In genomic region chr20:63952210-63952535, GRCh38 we compare ENCODE assay signal across 21 cellular contexts. TPM values are rescaled to one million over a fixed set of nuclear protein-coding genes. Genes with fewer than 3 reads are reported as not detected.
A peak's percentile ranks its signal among the peaks of the same experiment; 100 is the strongest.
DNase-seq lines count a peak whose midpoint lies in the region; ATAC-seq, FAIRE-seq and TF ChIP-seq lines count a peak whose summit lies in the region.
"Had no signal": no experiment of that assay in that cellular context is flagged by ENCODE, and none has a peak within 500 bp of the region (broad histone marks: within the 10 kb centered on the region; RNA-seq: fewer than 3 reads in every experiment).

No MANE protein-coding gene starts in this region.

- H3K9ac ChIP-seq in H1 (replicated peaks in 1 of 4; ENCODE audit: extremely low read depth in 1 of 4, low read depth in 3 of 4, low read length in 3 of 4) (no peak overlapping the region), muscle layer of colon (ENCODE audit: low read length) (peak overlapping the region; percentile 5)

- peaks cover 26 to 90% (median 54%) of the 10 kb centered on the region in 4 donors for H3K4me1 ChIP-seq in Peyer's patch
- peaks cover 0 to 17% (median 15%) of the 10 kb centered on the region in 4 experiments; a peak in 6 of 7 replicates for H3K4me1 ChIP-seq in H1 (replicated peaks in 1 of 4; ENCODE audit: control insufficient read depth in 3 of 4, insufficient read depth in 4 of 4, low read length in 3 of 4)
- peaks cover 78% of the 10 kb centered on the region for H3K4me1 ChIP-seq in muscle layer of colon (ENCODE audit: insufficient read depth, low read length)
- H3K4me1 ChIP-seq in testis = peaks cover 79% of the 10 kb centered on the region

- peaks cover 8% of the 10 kb centered on the region; the same call in 1 of the 2 replicates for H3K23me2 ChIP-seq in H1 (ENCODE audit: low read depth, low read length)

- no peak for ATAC-seq in GM19463 (IDR thresholded peaks at IDR 0.05; ENCODE audit: unreplicated experiment)
- ATAC-seq: activated CD4-positive, CD25-positive, alpha-beta regulatory T cell treated with anti-CD3 and anti-CD28 coated beads, Interleukin-2, amount 50 U/mL, for 24 hours; body of pancreas; stimulated activated effector memory CD8-positive, alpha-beta T cell treated with anti-CD3 and anti-CD28 coated beads, Interleukin-12 subunit alpha, Interleukin-12 subunit beta, amount 100 ng/mL, for 72 hours had no signal

- no peak overlapping the region for H4K91ac ChIP-seq in H1 (replicated peaks; ENCODE audit: insufficient read length, low read length)

- no peak overlapping the region for H3K23ac ChIP-seq in H1 (ENCODE audit: insufficient read length)

- H3K56ac ChIP-seq in H1 (replicated peaks; ENCODE audit: insufficient read length, low read depth, low read length) = no peak overlapping the region

- no peaks in the 10 kb centered on the region for H3K9me3 Mint-ChIP-seq in T-helper 2 cell treated with Interferon-gamma antibody and Interleukin-4, amounts not matched to agents 5 μg/mL and 100 μg/mL, for 36 hours
- H3K9me3 Mint-ChIP-seq: activated naive CD4-positive, alpha-beta T cell treated with anti-CD3 and anti-CD28 coated beads for 36 hours; memory B cell; stimulated activated effector memory CD8-positive, alpha-beta T cell treated with anti-CD3 and anti-CD28 coated beads, Interleukin-12 subunit alpha, Interleukin-12 subunit beta, amount 100 ng/mL, for 72 hours had no signal

- intact Hi-C loops in testis (cut with DNase I; ENCODE audit: low total_unique reads) = no loop called here

- H3K4me3 ChIP-seq in Peyer's patch = no peak overlapping the region
- H3K4me3 ChIP-seq in H1 (ENCODE audit: extremely low read depth in 1 of 4, insufficient read depth in 2 of 4, low read depth in 3 of 4, low read length in 4 of 4) = no peak overlapping the region
- peak overlapping the region in 1 of 2 donors; percentile 18 for H3K4me3 ChIP-seq in muscle layer of colon (ENCODE audit: low read depth in 1 of 2, low read length in 2 of 2)
- no peak overlapping the region for H3K4me3 ChIP-seq in testis
- H3K4me3 ChIP-seq: body of pancreas had no signal

- FAIRE-seq in H1 (lab: Jason Lieb, UNC) = no peak

- no peak overlapping the region for H3K4me2 ChIP-seq in H1 (ENCODE audit: insufficient read depth in 1 of 2, low read depth in 2 of 2, low read length in 2 of 2)

- DNase-seq in Peyer's patch (no peak), H1 (ENCODE audit: low read depth in 1 of 2, low spot score in 2 of 2) (no peak), testis (no peak), NCI-H187 treated with DMSO at 0.1 percent for 48 hours (lab: John Stamatoyannopoulos, UW) (no peak)
- no peak for DNase-seq in T-helper 2 cell treated with Interferon-gamma antibody and Interleukin-4, amounts not matched to agents 5 μg/mL and 100 μg/mL, for 36 hours (ENCODE audit: low spot score)
- DNase-seq: activated naive CD4-positive, alpha-beta T cell treated with anti-CD3 and anti-CD28 coated beads for 36 hours; BE2C; body of pancreas; DMS53; effector memory CD4-positive, alpha-beta T cell; KG1; NCI-H1105; NCI-H226; SHP77 treated with DMSO at 0.1 percent for 48 hours; T-helper 2 cell had no signal

- H3K14ac ChIP-seq in H1 (ENCODE audit: insufficient read length) = no peak overlapping the region

- H4K5ac ChIP-seq in H1 (ENCODE audit: insufficient read length, low read depth, low read length) = no peak overlapping the region

- no peaks in the 10 kb centered on the region for H3K27me3 Mint-ChIP-seq in T-helper 2 cell treated with Interferon-gamma antibody and Interleukin-4, amounts not matched to agents 5 μg/mL and 100 μg/mL, for 36 hours (ENCODE audit: low read depth)
- H3K27me3 Mint-ChIP-seq: memory B cell had no signal

- H3K27me3 ChIP-seq in Peyer's patch = no peaks in the 10 kb centered on the region
- no peaks in the 10 kb centered on the region for H3K27me3 ChIP-seq in H1 (replicated peaks in 1 of 4; ENCODE audit: control insufficient read depth in 3 of 4, extremely low read depth in 1 of 4, insufficient read depth in 3 of 4, low read length in 3 of 4)
- no peaks in the 10 kb centered on the region for H3K27me3 ChIP-seq in muscle layer of colon (ENCODE audit: control insufficient read depth in 1 of 2, insufficient read depth in 2 of 2, low read length in 2 of 2)
- H3K27me3 ChIP-seq in testis = no peaks in the 10 kb centered on the region
- H3K27me3 ChIP-seq: BE2C, body of pancreas had no signal

- H2BK120ac ChIP-seq in H1 (replicated peaks; ENCODE audit: low read depth, low read length) = no peak overlapping the region

- no peak overlapping the region for H3K27ac Mint-ChIP-seq in T-helper 2 cell treated with Interferon-gamma antibody and Interleukin-4, amounts not matched to agents 5 μg/mL and 100 μg/mL, for 36 hours
- H3K27ac Mint-ChIP-seq: activated naive CD4-positive, alpha-beta T cell treated with anti-CD3 and anti-CD28 coated beads for 36 hours; stimulated activated effector memory CD8-positive, alpha-beta T cell treated with anti-CD3 and anti-CD28 coated beads, Interleukin-12 subunit alpha, Interleukin-12 subunit beta, amount 100 ng/mL, for 72 hours had no signal

- H2BK12ac ChIP-seq in H1 (ENCODE audit: low read depth, low read length) = no peak overlapping the region

- TF ChIP-seq EP300 in H1 (IDR thresholded peaks at IDR 0.05; ENCODE audit: borderline replicate concordance in 1 of 2, low read depth in 2 of 2, low read length in 2 of 2) = no peak

- H3K18ac ChIP-seq in H1 (ENCODE audit: extremely low read depth, low read length) = no peak overlapping the region

- no peak overlapping the region for H2AFZ ChIP-seq in H1 (ENCODE audit: low read length)

- no peak overlapping the region for H2BK5ac ChIP-seq in H1 (ENCODE audit: low read depth, low read length)

- no peak overlapping the region for H3K4ac ChIP-seq in H1 (replicated peaks; ENCODE audit: insufficient read length, low read depth, low read length)

- H3K36me3 ChIP-seq in Peyer's patch (no peaks in the 10 kb centered on the region), H1 (ENCODE audit: control insufficient read depth in 2 of 4, insufficient read depth in 4 of 4, low read length in 3 of 4) (peaks cover 0 to 2% (median 0%) of the 10 kb centered on the region in 4 experiments; a peak in 1 of 8 replicates), muscle layer of colon (ENCODE audit: insufficient read depth, low read length) (no peaks in the 10 kb centered on the region), testis (ENCODE audit: low read depth, missing control alignments) (no peaks in the 10 kb centered on the region)
- H3K36me3 ChIP-seq: BE2C had no signal

- no peak overlapping the region for H2AK5ac ChIP-seq in H1 (ENCODE audit: low read depth, low read length)

- peaks cover 34% of the 10 kb centered on the region for H3K4me1 Mint-ChIP-seq in T-helper 2 cell treated with Interferon-gamma antibody and Interleukin-4, amounts not matched to agents 5 μg/mL and 100 μg/mL, for 36 hours (ENCODE audit: low read depth)

- H3K27ac ChIP-seq in Peyer's patch (peak overlapping the region in 3 of 4 donors; percentile 78 to 94 (median 79)), H1 (ENCODE audit: low read depth, low read length) (no peak overlapping the region), muscle layer of colon (ENCODE audit: low read depth, low read length) (peak overlapping the region; percentile 72), testis (peak overlapping the region; percentile 87 to 93)
- H3K27ac ChIP-seq: HL-60 had no signal

- peaks cover 10% of the 10 kb centered on the region for H3K36me3 Mint-ChIP-seq in T-helper 2 cell treated with Interferon-gamma antibody and Interleukin-4, amounts not matched to agents 5 μg/mL and 100 μg/mL, for 36 hours (ENCODE audit: low read depth)
- H3K36me3 Mint-ChIP-seq: memory B cell had no signal

- TF ChIP-seq CTCF in Peyer's patch (IDR thresholded peaks at IDR 0.05) = no peak
- no peak for TF ChIP-seq CTCF in H1 (IDR thresholded peaks at IDR 0.05; ENCODE audit: control extremely low read depth in 1 of 3, insufficient read depth in 1 of 3, low read depth in 1 of 3, low read length in 3 of 3)
- no peak for TF ChIP-seq CTCF in testis (IDR thresholded peaks at IDR 0.05)

- CTCF ChIA-PET in H1 (lab: Charles Lee; ENCODE audit: partially characterized antibody) = interaction anchor here (0.6 to 2.6 kb wide), 11 partner anchors 9 to 237 kb away, joined by 3 to 13 read pairs (median 4); partner anchors contain the start of gene PRPF6

- H4K20me1 ChIP-seq in H1 (replicated peaks in 1 of 2; ENCODE audit: control insufficient read depth in 1 of 2, insufficient read depth in 2 of 2, low read length in 2 of 2) = peaks cover 35 to 47% of the 10 kb centered on the region in 2 experiments

- POLR2A ChIA-PET in H1 (lab: Charles Lee; ENCODE audit: partially characterized antibody) = interaction anchor here (1.4 to 2.9 kb wide), 3 partner anchors 10 to 15 kb away, joined by 3 to 15 read pairs (median 9); no protein-coding TSS in a partner anchor

- TF ChIP-seq POLR2A in Peyer's patch (IDR thresholded peaks at IDR 0.05) = no peak
- TF ChIP-seq POLR2A in H1 (IDR thresholded peaks at IDR 0.05; ENCODE audit: control extremely low read depth in 1 of 2, low read depth in 2 of 2, low read length in 2 of 2) = no peak
- no peak for TF ChIP-seq POLR2A in testis (IDR thresholded peaks at IDR 0.05)

- H3K4me3 Mint-ChIP-seq in T-helper 2 cell treated with Interferon-gamma antibody and Interleukin-4, amounts not matched to agents 5 μg/mL and 100 μg/mL, for 36 hours = no peak overlapping the region
- H3K4me3 Mint-ChIP-seq: activated naive CD4-positive, alpha-beta T cell treated with anti-CD3 and anti-CD28 coated beads for 36 hours; stimulated activated effector memory CD8-positive, alpha-beta T cell treated with anti-CD3 and anti-CD28 coated beads, Interleukin-12 subunit alpha, Interleukin-12 subunit beta, amount 100 ng/mL, for 72 hours had no signal

- H3K9me3 ChIP-seq in Peyer's patch (no peaks in the 10 kb centered on the region), H1 (ENCODE audit: insufficient read depth in 2 of 2, low read depth in 1 of 2, low read length in 1 of 2) (no peaks in the 10 kb centered on the region), muscle layer of colon (ENCODE audit: low read length) (no peaks in the 10 kb centered on the region), testis (no peaks in the 10 kb centered on the region)
- H3K9me3 ChIP-seq: BE2C, body of pancreas had no signal

- no peak overlapping the region for H2BK15ac ChIP-seq in H1 (ENCODE audit: low read length)

- peak overlapping the region; percentile 12; the same call in 1 of the 2 replicates for H4K8ac ChIP-seq in H1 (ENCODE audit: extremely low read depth, insufficient read depth, low read length)

- 94% methylated on average over 15 of the region's 15 CpGs; no CpG with 5 or more reads in 1 of the 2 experiments for WGBS in H1 (ENCODE audit: extremely low coverage in 1 of 2, insufficient coverage in 1 of 2, insufficient read length in 1 of 2, insufficient replicate concordance in 2 of 2, low coverage in 1 of 2, low lambda C conversion rate in 2 of 2, missing lambda C conversion rate in 1 of 2), 2 experiments
- 70 to 80% methylated on average over 1 to 15 of the region's 15 CpGs for WGBS in testis, 2 donors

- peaks cover 17 to 77% of the 10 kb centered on the region in 2 experiments; a peak in 3 of 4 replicates for H3K79me2 ChIP-seq in H1 (ENCODE audit: control insufficient read depth in 1 of 2, insufficient read depth in 2 of 2, low read length in 2 of 2)

- no peak for TF ChIP-seq RAD21 in H1 (IDR thresholded peaks at IDR 0.05 in 1 of 2, conservative IDR thresholded peaks at IDR 0.05 in 1 of 2; ENCODE audit: low read depth in 2 of 2, low read length in 2 of 2)

- peaks cover 37% of the 10 kb centered on the region for H3K79me1 ChIP-seq in H1 (ENCODE audit: low read depth, low read length)

- no peak overlapping the region for H2BK20ac ChIP-seq in H1 (ENCODE audit: low read length)

RNA-seq across cellular contexts. Expression of gene UCKL1, which starts 4.0 kb away (rescaled TPM):
- 100 to 1,000 TPM in 3 of 4 donors, 10 to 100 TPM in 1; 70.4 to 189 (median 136) TPM for total RNA-seq in Peyer's patch
- 36.5 and 37.4 TPM in 2 replicates for total RNA-seq in H1 (2021; fragmentation: NEBNext Ultra II Directional; extraction: Animal tissue kit (Norgen Biotek cat#: 25700))
- polyA plus RNA-seq in H1 (2011; rRNA removed) = 91.2 and 106 TPM in 2 replicates
- polyA plus RNA-seq in H1 (2011; cell fraction: cytosol; rRNA removed) = 73.4 TPM
- polyA plus RNA-seq in H1 (2011; cell fraction: nucleus; rRNA removed) = 243 TPM
- polyA plus RNA-seq in H1 (2012, experiment 1 of 2) = 35.1 to 52.8 TPM (median 52.1 TPM) in 4 replicates
- 34.5 TPM for polyA plus RNA-seq in H1 (2012, experiment 2 of 2)
- 26.4 TPM for polyA plus RNA-seq in H1 (2013, experiment 1 of 2)
- polyA plus RNA-seq in H1 (2013, experiment 2 of 2) = 24.2 TPM
- polyA minus RNA-seq in H1 (2011; rRNA and poly(A)+ RNA removed) = 26.5 and 36.3 TPM in 2 replicates
- 28.2 TPM for polyA minus RNA-seq in H1 (2011; cell fraction: cytosol; rRNA and poly(A)+ RNA removed)
- polyA minus RNA-seq in H1 (2011; cell fraction: nucleus; rRNA and poly(A)+ RNA removed) = 52.8 TPM
- total RNA-seq in testis = 10 to 100 TPM; 72.6 to 78.0 TPM
- 35.0 TPM for polyA plus RNA-seq in testis (ENCODE audit: insufficient read depth, low read depth, low replicate concordance)

RNA-seq across cellular contexts. Expression of gene ZNF512B, which starts 17.6 kb away (rescaled TPM):
- 1 to 10 TPM; 5.8 to 7.4 (median 6.4) TPM for total RNA-seq in Peyer's patch
- total RNA-seq in H1 (2021; fragmentation: NEBNext Ultra II Directional; extraction: Animal tissue kit (Norgen Biotek cat#: 25700)) = 26.6 and 27.0 TPM in 2 replicates
- 7.3 and 10.6 TPM in 2 replicates for polyA plus RNA-seq in H1 (2011; rRNA removed)
- polyA plus RNA-seq in H1 (2011; cell fraction: cytosol; rRNA removed) = 9.7 TPM
- 51.0 TPM for polyA plus RNA-seq in H1 (2011; cell fraction: nucleus; rRNA removed)
- 16.0 to 22.5 TPM (median 19.3 TPM) in 4 replicates for polyA plus RNA-seq in H1 (2012, experiment 1 of 2)
- 12.0 TPM for polyA plus RNA-seq in H1 (2012, experiment 2 of 2)
- 9.5 TPM for polyA plus RNA-seq in H1 (2013, experiment 1 of 2)
- 9.1 TPM for polyA plus RNA-seq in H1 (2013, experiment 2 of 2)
- polyA minus RNA-seq in H1 (2011; rRNA and poly(A)+ RNA removed) = 4.1 and 5.5 TPM in 2 replicates
- polyA minus RNA-seq in H1 (2011; cell fraction: cytosol; rRNA and poly(A)+ RNA removed) = 8.4 TPM
- polyA minus RNA-seq in H1 (2011; cell fraction: nucleus; rRNA and poly(A)+ RNA removed) = 9.1 TPM
- 10 to 100 TPM; 24.5 to 27.6 TPM for total RNA-seq in testis
- 16.7 TPM for polyA plus RNA-seq in testis (ENCODE audit: insufficient read depth, low read depth, low replicate concordance)

RNA-seq across cellular contexts. Expression of gene SAMD10, which starts 27.3 kb away (rescaled TPM):
- total RNA-seq in Peyer's patch = 10 to 100 TPM in 3 of 4 donors, 1 to 10 TPM in 1; 1.7 to 14.3 (median 11.1) TPM
- 3.0 and 3.8 TPM in 2 replicates for total RNA-seq in H1 (2021; fragmentation: NEBNext Ultra II Directional; extraction: Animal tissue kit (Norgen Biotek cat#: 25700))
- polyA plus RNA-seq in H1 (2011; rRNA removed) = 5.2 and 6.4 TPM in 2 replicates
- 5.1 TPM for polyA plus RNA-seq in H1 (2011; cell fraction: cytosol; rRNA removed)
- polyA plus RNA-seq in H1 (2011; cell fraction: nucleus; rRNA removed) = 32.2 TPM
- 4.0 to 6.6 TPM (median 6.2 TPM) in 4 replicates for polyA plus RNA-seq in H1 (2012, experiment 1 of 2)
- polyA plus RNA-seq in H1 (2012, experiment 2 of 2) = 4.8 TPM
- polyA plus RNA-seq in H1 (2013, experiment 1 of 2) = 4.6 TPM
- 3.6 TPM for polyA plus RNA-seq in H1 (2013, experiment 2 of 2)
- polyA minus RNA-seq in H1 (2011; rRNA and poly(A)+ RNA removed) = 0.73 and 1.1 TPM in 2 replicates
- 1.6 TPM for polyA minus RNA-seq in H1 (2011; cell fraction: cytosol; rRNA and poly(A)+ RNA removed)
- 1.4 TPM for polyA minus RNA-seq in H1 (2011; cell fraction: nucleus; rRNA and poly(A)+ RNA removed)
- total RNA-seq in testis = 10 to 100 TPM in 1 of 2 donors, 1 to 10 TPM in 1; 6.2 to 10.7 TPM
- polyA plus RNA-seq in testis (ENCODE audit: insufficient read depth, low read depth, low replicate concordance) = 3.9 TPM

RNA-seq across cellular contexts. Expression of gene PRPF6, which starts 28.8 kb away (rescaled TPM):
- 10 to 100 TPM; 49.6 to 95.7 (median 64.2) TPM for total RNA-seq in Peyer's patch
- 76.9 and 80.7 TPM in 2 replicates for total RNA-seq in H1 (2021; fragmentation: NEBNext Ultra II Directional; extraction: Animal tissue kit (Norgen Biotek cat#: 25700))
- polyA plus RNA-seq in H1 (2011; rRNA removed) = 27.9 and 42.8 TPM in 2 replicates
- polyA plus RNA-seq in H1 (2011; cell fraction: cytosol; rRNA removed) = 58.0 TPM
- polyA plus RNA-seq in H1 (2011; cell fraction: nucleus; rRNA removed) = 66.9 TPM
- 70.7 to 88.3 TPM (median 83.6 TPM) in 4 replicates for polyA plus RNA-seq in H1 (2012, experiment 1 of 2)
- 54.3 TPM for polyA plus RNA-seq in H1 (2012, experiment 2 of 2)
- 41.9 TPM for polyA plus RNA-seq in H1 (2013, experiment 1 of 2)
- 38.8 TPM for polyA plus RNA-seq in H1 (2013, experiment 2 of 2)
- 44.2 and 52.8 TPM in 2 replicates for polyA minus RNA-seq in H1 (2011; rRNA and poly(A)+ RNA removed)
- 36.3 TPM for polyA minus RNA-seq in H1 (2011; cell fraction: cytosol; rRNA and poly(A)+ RNA removed)
- polyA minus RNA-seq in H1 (2011; cell fraction: nucleus; rRNA and poly(A)+ RNA removed) = 23.1 TPM
- 100 to 1,000 TPM; 107 to 114 TPM for total RNA-seq in testis
- polyA plus RNA-seq in testis (ENCODE audit: insufficient read depth, low read depth, low replicate concordance) = 106 TPM

RNA-seq across cellular contexts. Expression of gene DNAJC5, which starts 57.2 kb away (rescaled TPM):
- total RNA-seq in Peyer's patch (100 to 1,000 TPM in 3 of 4 donors, 10 to 100 TPM in 1; 41.3 to 137 (median 113) TPM), testis (10 to 100 TPM; 58.2 to 64.8 TPM)
- total RNA-seq in H1 (2021; fragmentation: NEBNext Ultra II Directional; extraction: Animal tissue kit (Norgen Biotek cat#: 25700)) = 31.2 and 32.8 TPM in 2 replicates
- polyA plus RNA-seq in H1 (2011; rRNA removed) (19.2 and 25.0 TPM in 2 replicates), testis (ENCODE audit: insufficient read depth, low read depth, low replicate concordance) (35.6 TPM)
- polyA plus RNA-seq in H1 (2011; cell fraction: cytosol; rRNA removed) = 22.5 TPM
- polyA plus RNA-seq in H1 (2011; cell fraction: nucleus; rRNA removed) = 27.7 TPM
- polyA plus RNA-seq in H1 (2012, experiment 1 of 2) = 21.6 to 26.2 TPM (median 23.4 TPM) in 4 replicates
- polyA plus RNA-seq in H1 (2012, experiment 2 of 2) = 21.6 TPM
- 15.5 TPM for polyA plus RNA-seq in H1 (2013, experiment 1 of 2)
- 16.2 TPM for polyA plus RNA-seq in H1 (2013, experiment 2 of 2)
- 25.3 and 25.7 TPM in 2 replicates for polyA minus RNA-seq in H1 (2011; rRNA and poly(A)+ RNA removed)
- polyA minus RNA-seq in H1 (2011; cell fraction: cytosol; rRNA and poly(A)+ RNA removed) = 19.9 TPM
- 13.3 TPM for polyA minus RNA-seq in H1 (2011; cell fraction: nucleus; rRNA and poly(A)+ RNA removed)
